19 cellular contexts compared by ENCODE assay signal in genomic region chr7:54833021-54833467, GRCh38.
DNase-seq lines count a peak whose midpoint lies in the region; ATAC-seq and TF ChIP-seq lines count a peak whose summit lies in the region.
"Had no signal": no experiment of that assay in that cellular context is flagged by ENCODE, and none has a peak within 500 bp of the region (broad histone marks: within the 10 kb centered on the region; RNA-seq: fewer than 3 reads in every experiment).

No MANE protein-coding gene starts in this region.

- peaks cover 6% of the 10 kb centered on the region for H3K27me3 ChIP-seq in GM23248 (replicated peaks; ENCODE audit: insufficient read depth)
- H3K27me3 ChIP-seq in PC-3 (ENCODE audit: low read length), result no peaks in the 10 kb centered on the region
- no peaks in the 10 kb centered on the region for H3K27me3 ChIP-seq in thyroid gland
- H3K27me3 ChIP-seq in smooth muscle cell (ENCODE audit: low read depth), result no peaks in the 10 kb centered on the region
- H3K27me3 ChIP-seq: breast epithelium had no signal

- in situ Hi-C loops in GM23248 (cut with MboI), result no loop called here

- CTCF ChIA-PET in PC-3 (lab: Charles Lee), result no interaction called here

- H3K4me1 ChIP-seq in GM23248 (ENCODE audit: insufficient read depth) (no peaks in the 10 kb centered on the region), PC-3 (ENCODE audit: insufficient read depth, low read length) (peaks cover 42% of the 10 kb centered on the region), thyroid gland (no peaks in the 10 kb centered on the region), smooth muscle cell (ENCODE audit: low read depth) (no peaks in the 10 kb centered on the region)
- H3K4me1 ChIP-seq: breast epithelium, sigmoid colon had no signal

- H3K4me2 ChIP-seq in GM23248 (ENCODE audit: unreplicated experiment), result peak overlapping the region; percentile 21
- H3K4me2 ChIP-seq in PC-3 (ENCODE audit: low read length), result no peak overlapping the region
- no peak overlapping the region for H3K4me2 ChIP-seq in smooth muscle cell

- no peaks in the 10 kb centered on the region for H3K9me3 ChIP-seq in GM23248 (ENCODE audit: low read depth)
- H3K9me3 ChIP-seq in PC-3 (ENCODE audit: low read length), result no peaks in the 10 kb centered on the region
- H3K9me3 ChIP-seq in thyroid gland, result no peaks in the 10 kb centered on the region
- H3K9me3 ChIP-seq in smooth muscle cell (replicated peaks; ENCODE audit: low read depth), result no peaks in the 10 kb centered on the region
- H3K9me3 ChIP-seq: breast epithelium, sigmoid colon had no signal

- no peak overlapping the region for H3K27ac ChIP-seq in GM23248
- peak overlapping the region; percentile 100 for H3K27ac ChIP-seq in PC-3 (ENCODE audit: low read length)
- peak overlapping the region; percentile 8 to 56 (median 48) for H3K27ac ChIP-seq in thyroid gland
- no peak overlapping the region for H3K27ac ChIP-seq in smooth muscle cell (ENCODE audit: low read depth)
- H3K27ac ChIP-seq: breast epithelium, sigmoid colon had no signal

- no peak for TF ChIP-seq POLR2A in thyroid gland (IDR thresholded peaks at IDR 0.05)

- H3K9me2 ChIP-seq in GM23248 (ENCODE audit: insufficient read depth) (no peaks in the 10 kb centered on the region), PC-3 (replicated peaks; ENCODE audit: low read length) (no peaks in the 10 kb centered on the region)

- H4K20me1 ChIP-seq in GM23248 (ENCODE audit: insufficient read depth) (no peaks in the 10 kb centered on the region), PC-3 (ENCODE audit: low read length) (no peaks in the 10 kb centered on the region), smooth muscle cell (ENCODE audit: low read depth) (no peaks in the 10 kb centered on the region)

- intact Hi-C loops in PC-3 (cut with micrococcal nuclease) (loop anchor here (5.0 kb wide), 2 partner anchors 154 to 239 kb away; no protein-coding TSS in a partner anchor), thyroid gland (cut with DNase I) (no loop called here)

- no peaks in the 10 kb centered on the region for H3K79me2 ChIP-seq in GM23248 (ENCODE audit: insufficient read depth)
- no peaks in the 10 kb centered on the region for H3K79me2 ChIP-seq in PC-3 (ENCODE audit: low read length)
- no peaks in the 10 kb centered on the region for H3K79me2 ChIP-seq in smooth muscle cell (ENCODE audit: low read depth)

- WGBS in GM23248 (ENCODE audit: low coverage in 1 of 2, low lambda C conversion rate in 2 of 2, missing lambda C conversion rate in 2 of 2), 2 experiments, result 45 to 63% methylated on average over 39 of the region's 39 CpGs
- WGBS in thyroid gland, 2 donors, result 44 to 54% methylated on average over 20 to 32 of the region's 39 CpGs
- 97% methylated on average over 39 of the region's 39 CpGs for WGBS in smooth muscle cell (ENCODE audit: low lambda C conversion rate)

- no peak for ATAC-seq in PC-3
- no peak for ATAC-seq in HG02973 (IDR thresholded peaks at IDR 0.05; ENCODE audit: unreplicated experiment)
- ATAC-seq: activated CD8-positive, alpha-beta T cell treated with anti-CD3 and anti-CD28 coated beads for 36 hours; CD8-positive, alpha-beta T cell; left lobe of liver; natural killer cell had no signal

- no peak for TF ChIP-seq CTCF in PC-3 (conservative IDR thresholded peaks at IDR 0.05; ENCODE audit: low read depth, low read length)
- TF ChIP-seq CTCF in thyroid gland (IDR thresholded peaks at IDR 0.05), result no peak
- TF ChIP-seq CTCF in smooth muscle cell (IDR thresholded peaks at IDR 0.05; ENCODE audit: borderline replicate concordance, insufficient read depth, poor library complexity, severe bottlenecking), result no peak

- no TSS peak for BruUV-seq in PC-3 (replicated peaks; lab: Mats Ljungman, UMichigan)

- H3K4me3 ChIP-seq in GM23248, result no peak overlapping the region
- no peak overlapping the region for H3K4me3 ChIP-seq in PC-3 (ENCODE audit: low read length)
- H3K4me3 ChIP-seq in thyroid gland (replicated peaks in 1 of 3), result no peak overlapping the region
- H3K4me3 ChIP-seq in smooth muscle cell, result no peak overlapping the region
- H3K4me3 ChIP-seq: breast epithelium, sigmoid colon had no signal

- H3F3A ChIP-seq in GM23248 (ENCODE audit: insufficient read depth), result no peaks in the 10 kb centered on the region
- H3F3A ChIP-seq in PC-3 (ENCODE audit: low read length, unreplicated experiment), result peaks cover 5% of the 10 kb centered on the region
- H3F3A ChIP-seq in smooth muscle cell (ENCODE audit: low read depth), result no peaks in the 10 kb centered on the region

- no peaks in the 10 kb centered on the region for H3K36me3 ChIP-seq in GM23248 (ENCODE audit: low read depth)
- peaks cover 10% of the 10 kb centered on the region; the same call in 1 of the 2 replicates for H3K36me3 ChIP-seq in PC-3 (ENCODE audit: low read depth, low read length)
- no peaks in the 10 kb centered on the region for H3K36me3 ChIP-seq in thyroid gland
- no peaks in the 10 kb centered on the region for H3K36me3 ChIP-seq in smooth muscle cell (ENCODE audit: low read depth)
- H3K36me3 ChIP-seq: breast epithelium, sigmoid colon had no signal

- H2AFZ ChIP-seq in GM23248 (peak overlapping the region; percentile 27; the same call in 1 of the 2 replicates), PC-3 (ENCODE audit: low read length) (no peak overlapping the region), smooth muscle cell (ENCODE audit: low read depth) (no peak overlapping the region)

- H3K9ac ChIP-seq in GM23248 (no peak overlapping the region), PC-3 (ENCODE audit: low read length) (no peak overlapping the region), smooth muscle cell (ENCODE audit: low read depth) (no peak overlapping the region)

- DNase-seq in GM23248, result peak; percentile 49
- no peak for DNase-seq in PC-3
- DNase-seq in iPS-NIHi11 (ENCODE audit: low spot score), result peak; percentile 36
- peak; percentile 93 to 97 for DNase-seq in thyroid gland
- DNase-seq in smooth muscle cell (lab: John Stamatoyannopoulos, UW; ENCODE audit: unreplicated experiment), result no peak
- no peak for DNase-seq in NCI-H510A treated with DMSO at 0.1 percent for 48 hours (lab: John Stamatoyannopoulos, UW)
- DNase-seq: activated CD4-positive, CD25-positive, alpha-beta regulatory T cell treated with anti-CD3 and anti-CD28 coated beads, Interleukin-2, amount 50 U/mL, for 72 hours; activated CD8-positive, alpha-beta T cell treated with anti-CD3 and anti-CD28 coated beads for 36 hours; activated gamma-delta T cell; CD8-positive, alpha-beta T cell; cortex of kidney; natural killer cell; NCI-H1436; NCI-H524; Right ventricle myocardium superior; sigmoid colon had no signal

- POLR2A ChIA-PET in PC-3 (lab: Charles Lee; ENCODE audit: unreplicated experiment), result no interaction called here

Comparison
In these comparisons a context has a peak if more than half of its experiments do, and no peak if none do; other contexts are left out.
1. DNase-seq: peak in GM23248 (single experiment), iPS-NIHi11 (single experiment) and thyroid gland (2 of 2); none in PC-3 (single experiment), smooth muscle cell (single experiment) and NCI-H510A treated with DMSO at 0.1 percent for 48 hours (single experiment).
2. H3K27ac ChIP-seq: peak in PC-3 (single experiment) and thyroid gland (3 of 3); none in GM23248 (single experiment) and smooth muscle cell (single experiment).